ENCODE assay signal across 15 cellular contexts in genomic region chr9:37602817-37603216, GRCh38. TPM values are rescaled to one million over a fixed set of nuclear protein-coding genes. Genes with fewer than 3 reads are reported as not detected.
DNase-seq lines count a peak whose midpoint lies in the region; TF ChIP-seq lines count a peak whose summit lies in the region.
"Had no signal": no experiment of that assay in that cellular context is flagged by ENCODE, and none has a peak within 500 bp of the region (broad histone marks: within the 10 kb centered on the region; RNA-seq: fewer than 3 reads in every experiment).

No MANE protein-coding gene starts in this region.

- no peaks in the 10 kb centered on the region for H3K4me1 ChIP-seq in hepatocyte (ENCODE audit: insufficient read depth)
- H3K4me1 ChIP-seq in subcutaneous abdominal adipose tissue (ENCODE audit: control insufficient read depth in 5 of 5, insufficient read depth in 5 of 5, low read length in 5 of 5) = peaks cover under 1 to 27% (median 16%) of the 10 kb centered on the region in 5 donors
- peaks cover 0 to 3% of the 10 kb centered on the region in 2 experiments; a peak in 1 of 4 replicates for H3K4me1 ChIP-seq in SK-N-SH (ENCODE audit: control insufficient read depth in 1 of 2, insufficient read depth in 2 of 2, low read depth in 1 of 2, low read length in 1 of 2)

- H3K9me2 ChIP-seq in hepatocyte (replicated peaks; ENCODE audit: insufficient read depth) = no peaks in the 10 kb centered on the region
- no peaks in the 10 kb centered on the region for H3K9me2 ChIP-seq in SK-N-SH

- no peak overlapping the region for H3K27ac Mint-ChIP-seq in activated CD4-positive, alpha-beta memory T cell treated with anti-CD3 and anti-CD28 coated beads for 36 hours
- H3K27ac Mint-ChIP-seq in glutamatergic neuron (ENCODE audit: unreplicated experiment) = no peak overlapping the region

- no peak for TF ChIP-seq RAD21 in SK-N-SH (IDR thresholded peaks at IDR 0.05; ENCODE audit: low read length)

- H3K27me3 Mint-ChIP-seq in activated CD4-positive, alpha-beta memory T cell treated with anti-CD3 and anti-CD28 coated beads for 36 hours = peaks cover 24% of the 10 kb centered on the region
- H3K27me3 Mint-ChIP-seq in glutamatergic neuron (ENCODE audit: unreplicated experiment) = peaks cover 2% of the 10 kb centered on the region

- 74% methylated on average over 5 of the region's 5 CpGs for WGBS in hepatocyte (ENCODE audit: low lambda C conversion rate, missing lambda C conversion rate)
- WGBS in SK-N-SH (ENCODE audit: low lambda C conversion rate) = 49% methylated on average over 5 of the region's 5 CpGs

- CTCF ChIA-PET in activated CD4-positive, alpha-beta memory T cell treated with anti-CD3 and anti-CD28 coated beads for 36 hours (lab: Charles Lee) = interaction anchor here (1.0 kb wide), 1 partner anchor 11 kb away, joined by 3 read pairs; the partner anchor contains the start of gene TOMM5
- CTCF ChIA-PET in SK-N-SH (lab: Yijun Ruan, JAX) = interaction anchor here (0.9 to 1.5 kb wide), 2 partner anchors 9 to 21 kb away, joined by 3 read pairs; no protein-coding TSS in a partner anchor

- no peaks in the 10 kb centered on the region for H3K4me1 Mint-ChIP-seq in activated CD4-positive, alpha-beta memory T cell treated with anti-CD3 and anti-CD28 coated beads for 36 hours (ENCODE audit: low read depth)
- H3K4me1 Mint-ChIP-seq in glutamatergic neuron (ENCODE audit: low read depth, unreplicated experiment) = no peaks in the 10 kb centered on the region
- H3K4me1 Mint-ChIP-seq: CD4-positive, alpha-beta memory T cell had no signal

- intact Hi-C loops in activated CD4-positive, alpha-beta memory T cell treated with anti-CD3 and anti-CD28 coated beads for 36 hours (cut with micrococcal nuclease) = no loop called here

- H4K20me1 ChIP-seq in hepatocyte (ENCODE audit: insufficient read depth, poor library complexity, severe bottlenecking) (no peaks in the 10 kb centered on the region), SK-N-SH (ENCODE audit: insufficient read depth) (no peaks in the 10 kb centered on the region)

- H3K9ac ChIP-seq in subcutaneous abdominal adipose tissue (ENCODE audit: low read length in 5 of 5) (no peak overlapping the region), SK-N-SH (no peak overlapping the region)

- H3K4me2 ChIP-seq in hepatocyte = no peak overlapping the region
- H3K4me2 ChIP-seq in SK-N-SH = no peak overlapping the region

- no peak for TF ChIP-seq CTCF in hepatocyte (IDR thresholded peaks at IDR 0.05; ENCODE audit: poor library complexity)
- TF ChIP-seq CTCF in SK-N-SH (IDR thresholded peaks at IDR 0.05) = no peak
- no peak for TF ChIP-seq CTCF in glutamatergic neuron (IDR thresholded peaks at IDR 0.05; ENCODE audit: partially characterized antibody, unreplicated experiment)

- H3K9me3 Mint-ChIP-seq in activated CD4-positive, alpha-beta memory T cell treated with anti-CD3 and anti-CD28 coated beads for 36 hours = no peaks in the 10 kb centered on the region
- peaks cover 3% of the 10 kb centered on the region for H3K9me3 Mint-ChIP-seq in glutamatergic neuron (ENCODE audit: unreplicated experiment)
- H3K9me3 Mint-ChIP-seq: CD4-positive, alpha-beta memory T cell had no signal

- POLR2A ChIA-PET in activated CD4-positive, alpha-beta memory T cell treated with anti-CD3 and anti-CD28 coated beads for 36 hours (lab: Charles Lee) = no interaction called here
- POLR2A ChIA-PET in SK-N-SH (lab: Yijun Ruan, JAX) = no interaction called here

- DNase-seq in HT-29 (ENCODE audit: low spot score) (peak; percentile 29), SW480 (ENCODE audit: low spot score) (peak; percentile 63), hepatocyte (ENCODE audit: low spot score) (peak; percentile 69), SK-N-SH (no peak), glutamatergic neuron (no peak)
- no peak for DNase-seq in activated CD4-positive, alpha-beta memory T cell treated with anti-CD3 and anti-CD28 coated beads for 36 hours
- DNase-seq: CD4-positive, alpha-beta memory T cell; central memory CD4-positive, alpha-beta T cell; retina; substantia nigra had no signal

- H3K27ac ChIP-seq in hepatocyte = no peak overlapping the region
- H3K27ac ChIP-seq in subcutaneous abdominal adipose tissue (ENCODE audit: low read depth, low read length) = no peak overlapping the region
- no peak overlapping the region for H3K27ac ChIP-seq in SK-N-SH (ENCODE audit: low read depth in 2 of 2, low read length in 1 of 2)

- no peaks in the 10 kb centered on the region for H3K36me3 Mint-ChIP-seq in activated CD4-positive, alpha-beta memory T cell treated with anti-CD3 and anti-CD28 coated beads for 36 hours
- H3K36me3 Mint-ChIP-seq in glutamatergic neuron (ENCODE audit: unreplicated experiment) = no peaks in the 10 kb centered on the region
- H3K36me3 Mint-ChIP-seq: CD4-positive, alpha-beta memory T cell had no signal

- H3K36me3 ChIP-seq in hepatocyte (replicated peaks; ENCODE audit: insufficient read depth, low read depth) (no peaks in the 10 kb centered on the region), subcutaneous abdominal adipose tissue (ENCODE audit: control insufficient read depth in 5 of 5, insufficient read depth in 5 of 5, low read length in 5 of 5) (no peaks in the 10 kb centered on the region), SK-N-SH (replicated peaks in 1 of 2; ENCODE audit: control insufficient read depth in 1 of 2, insufficient read depth in 2 of 2, low read length in 1 of 2) (no peaks in the 10 kb centered on the region)

- H3K27me3 ChIP-seq in hepatocyte (no peaks in the 10 kb centered on the region), subcutaneous abdominal adipose tissue (ENCODE audit: control insufficient read depth in 5 of 5, insufficient read depth in 4 of 5, low read length in 5 of 5) (no peaks in the 10 kb centered on the region), SK-N-SH (ENCODE audit: insufficient read depth) (peaks cover 24% of the 10 kb centered on the region; the same call in 1 of the 2 replicates)

- no peak overlapping the region for H2AFZ ChIP-seq in hepatocyte
- no peak overlapping the region for H2AFZ ChIP-seq in SK-N-SH (ENCODE audit: low read depth)

- H3K9me3 ChIP-seq in hepatocyte (ENCODE audit: low read depth) = no peaks in the 10 kb centered on the region
- no peaks in the 10 kb centered on the region for H3K9me3 ChIP-seq in subcutaneous abdominal adipose tissue (ENCODE audit: control insufficient read depth in 5 of 5, low read length in 5 of 5)
- no peaks in the 10 kb centered on the region for H3K9me3 ChIP-seq in SK-N-SH

- no peaks in the 10 kb centered on the region for H3F3A ChIP-seq in SK-N-SH (replicated peaks; ENCODE audit: insufficient read depth)

- H3K79me2 ChIP-seq in hepatocyte = no peaks in the 10 kb centered on the region
- H3K79me2 ChIP-seq in SK-N-SH (ENCODE audit: insufficient read depth) = no peaks in the 10 kb centered on the region

- H3K4me3 Mint-ChIP-seq in activated CD4-positive, alpha-beta memory T cell treated with anti-CD3 and anti-CD28 coated beads for 36 hours = no peak overlapping the region
- H3K4me3 Mint-ChIP-seq in glutamatergic neuron (ENCODE audit: unreplicated experiment) = no peak overlapping the region
- H3K4me3 Mint-ChIP-seq: CD4-positive, alpha-beta memory T cell had no signal

- no peak overlapping the region for H3K4me3 ChIP-seq in hepatocyte
- peak overlapping the region in 3 of 5 donors; percentile 4 to 37 (median 20) for H3K4me3 ChIP-seq in subcutaneous abdominal adipose tissue (ENCODE audit: low read depth in 1 of 5, low read length in 5 of 5)
- H3K4me3 ChIP-seq in SK-N-SH (ENCODE audit: low read depth in 2 of 2, low read length in 1 of 2) = no peak overlapping the region

- TF ChIP-seq EP300 in SK-N-SH (IDR thresholded peaks at IDR 0.05; ENCODE audit: borderline replicate concordance in 1 of 2, low read depth in 1 of 2, low read length in 1 of 2) = no peak

TF ChIP-seq in SK-N-SH, 30 proteins besides CTCF, POLR2A, EP300 and RAD21:
- TF ChIP-seq USF2 (IDR thresholded peaks at IDR 0.05; ENCODE audit: borderline replicate concordance, low read depth, low read length) = no peak
- TF ChIP-seq FOSL2 (IDR thresholded peaks at IDR 0.05; ENCODE audit: borderline replicate concordance, low read depth) = no peak

RNA-seq across cellular contexts. Expression of gene TOMM5, which starts 10.4 kb away (rescaled TPM):
- total RNA-seq in HT-29 (2014; rRNA removed; shearing (Covaris generic)) = 215 and 224 TPM in 2 replicates
- total RNA-seq in hepatocyte (173 and 187 TPM in 2 replicates), glutamatergic neuron (ENCODE audit: unreplicated experiment) (52.4 TPM)
- polyA plus RNA-seq in hepatocyte (283 and 293 TPM in 2 replicates), SK-N-SH (2012; rRNA removed) (215 and 255 TPM in 2 replicates)
- 100 to 1,000 TPM; 146 to 147 TPM for total RNA-seq in activated CD4-positive, alpha-beta memory T cell treated with anti-CD3 and anti-CD28 coated beads for 36 hours
- 285 and 368 TPM in 2 replicates for polyA plus RNA-seq in SK-N-SH (2012; cell fraction: cytosol; rRNA removed)
- polyA plus RNA-seq in SK-N-SH (2012; cell fraction: nucleus; rRNA removed) = 62.1 and 68.8 TPM in 2 replicates

RNA-seq across cellular contexts. Expression of gene FBXO10, which starts 26.6 kb away (rescaled TPM):
- 3.4 and 7.4 TPM in 2 replicates for total RNA-seq in HT-29 (2014; rRNA removed; shearing (Covaris generic))
- total RNA-seq in hepatocyte (10.2 and 12.5 TPM in 2 replicates), glutamatergic neuron (ENCODE audit: unreplicated experiment) (68.7 TPM)
- polyA plus RNA-seq in hepatocyte (7.4 and 9.8 TPM in 2 replicates), SK-N-SH (2012; rRNA removed) (10.1 and 12.8 TPM in 2 replicates)
- 1 to 10 TPM; 3.6 to 3.9 TPM for total RNA-seq in activated CD4-positive, alpha-beta memory T cell treated with anti-CD3 and anti-CD28 coated beads for 36 hours
- polyA plus RNA-seq in SK-N-SH (2012; cell fraction: cytosol; rRNA removed) = 5.0 and 7.8 TPM in 2 replicates
- polyA plus RNA-seq in SK-N-SH (2012; cell fraction: nucleus; rRNA removed) = 26.3 and 29.4 TPM in 2 replicates

RNA-seq across cellular contexts. Expression of gene FRMPD1, which starts 47.9 kb away (rescaled TPM):
- total RNA-seq in HT-29 (2014; rRNA removed; shearing (Covaris generic)) = not detected in 2 replicates
- total RNA-seq in hepatocyte = 0.10 and 0.28 TPM in 2 replicates
- 0.36 and 1.2 TPM in 2 replicates for polyA plus RNA-seq in hepatocyte
- total RNA-seq in activated CD4-positive, alpha-beta memory T cell treated with anti-CD3 and anti-CD28 coated beads for 36 hours = not detected
- polyA plus RNA-seq in SK-N-SH (2012; rRNA removed) = not detected in 2 replicates
- polyA plus RNA-seq in SK-N-SH (2012; cell fraction: cytosol; rRNA removed) = 0.01 TPM in 1 of 2 replicates, not detected in the other
- polyA plus RNA-seq in SK-N-SH (2012; cell fraction: nucleus; rRNA removed) = not detected in 2 replicates
- total RNA-seq in glutamatergic neuron (ENCODE audit: unreplicated experiment) = 38.1 TPM
- total RNA-seq: CD4-positive, alpha-beta memory T cell; endothelial cell of umbilical vein; mononuclear cell; NCI-H460; RPMI7951 had no signal
- polyA plus RNA-seq: CD4-positive, alpha-beta memory T cell; endothelial cell of umbilical vein had no signal

Comparison
In these comparisons a context has a peak if more than half of its experiments do, and no peak if none do; other contexts are left out.
1. DNase-seq: peak in HT-29 (single experiment), SW480 (single experiment) and hepatocyte (single experiment); none in activated CD4-positive, alpha-beta memory T cell treated with anti-CD3 and anti-CD28 coated beads for 36 hours (single experiment), SK-N-SH (single experiment) and glutamatergic neuron (single experiment).
2. H3K4me3 ChIP-seq: peak in subcutaneous abdominal adipose tissue (3 of 5); none in hepatocyte (single experiment) and SK-N-SH (0 of 2).
3. RNA of gene FRMPD1, which starts 47.9 kb away (total RNA-seq): 38.1 TPM in glutamatergic neuron (single experiment); not detected in activated CD4-positive, alpha-beta memory T cell treated with anti-CD3 and anti-CD28 coated beads for 36 hours, 0.10 to 0.28 TPM in hepatocyte and not detected in HT-29; every median in the first group is over 10 times any median in the second.